Comparison of ENCODE assay signal across 18 cellular contexts in genomic region chr17:79707441-79707850, GRCh38. TPM values are rescaled to one million over a fixed set of nuclear protein-coding genes. Genes with fewer than 3 reads are reported as not detected.
A peak's percentile ranks its signal among the peaks of the same experiment; 100 is the strongest.
DNase-seq lines count a peak whose midpoint lies in the region; TF ChIP-seq lines count a peak whose summit lies in the region.
"Had no signal": no experiment of that assay in that cellular context is flagged by ENCODE, and none has a peak within 500 bp of the region (broad histone marks: within the 10 kb centered on the region; RNA-seq: fewer than 3 reads in every experiment).

No MANE protein-coding gene starts in this region.

- TF ChIP-seq CTCF in H9 (conservative IDR thresholded peaks at IDR 0.05) (no peak), WERI-Rb-1 (IDR thresholded peaks at IDR 0.05; ENCODE audit: low read depth, low read length) (no peak), spleen (IDR thresholded peaks at IDR 0.05 in 8 of 11, conservative IDR thresholded peaks at IDR 0.05 in 3 of 11) (no peak)

- H2BK12ac ChIP-seq in H9 (ENCODE audit: insufficient read length, low read depth, low read length): no peak overlapping the region

- intact Hi-C loops in spleen (cut with DNase I; ENCODE audit: low total_unique reads): no loop called here

- no peak overlapping the region for H3K4ac ChIP-seq in H9 (ENCODE audit: low read depth, low read length)

- H4K91ac ChIP-seq in H9 (ENCODE audit: insufficient read length, low read depth, low read length): no peak overlapping the region

- H3K4me3 Mint-ChIP-seq in H9: no peak overlapping the region
- H3K4me3 Mint-ChIP-seq: CD14-positive monocyte had no signal

- peaks cover 3% of the 10 kb centered on the region for H3K23me2 ChIP-seq in H9 (ENCODE audit: insufficient read length, low read depth, low read length, poor library complexity, severe bottlenecking)

- no peak overlapping the region for H3K14ac ChIP-seq in H9 (ENCODE audit: insufficient read depth, low read length)

- DNase-seq in H9 (peak; percentile 59), WERI-Rb-1 (no peak), spleen (peak; percentile 62), COR-L47 (lab: John Stamatoyannopoulos, UW) (no peak), DMS79 (lab: John Stamatoyannopoulos, UW) (no peak)
- no peak for DNase-seq in activated CD4-positive, alpha-beta T cell treated with anti-CD3 and anti-CD28 coated beads, Interleukin-2, amount 50 U/mL, for 4 hours
- DNase-seq: AML-193; GDM1; KG1; NCI-H1105 treated with DMSO at 0.1 percent for 48 hours; NCI-H510A; NCI-H748 treated with DMSO at 0.1 percent for 48 hours; NK-92 treated with Interleukin-12 subunit alpha and Interleukin-12 subunit beta, amount 100 ng/mL, for 24 hours; RPMI8226; SHP77 treated with DMSO at 0.1 percent for 48 hours had no signal

- H3K18ac ChIP-seq in H9 (ENCODE audit: insufficient read length, low read depth, low read length): no peak overlapping the region

- H3K9me3 Mint-ChIP-seq in H9: no peaks in the 10 kb centered on the region

- WGBS in H9 (ENCODE audit: extremely low coverage, insufficient read length, low lambda C conversion rate): no CpG with 5 or more reads among the region's 11 CpGs
- WGBS in spleen, 5 donors: 79 to 90% (median 87%) methylated on average over 11 of the region's 11 CpGs; no CpG with 5 or more reads in 1 of the 5 donors

- H3K56ac ChIP-seq in H9 (ENCODE audit: insufficient read length, low read depth, low read length): no peak overlapping the region

- no peaks in the 10 kb centered on the region for H3K36me3 Mint-ChIP-seq in H9 (ENCODE audit: insufficient read depth in 1 of 3, low read depth in 3 of 3)
- H3K36me3 Mint-ChIP-seq: CD14-positive monocyte had no signal

- H3K36me3 ChIP-seq in WERI-Rb-1: peaks cover 2% of the 10 kb centered on the region; the same call in 1 of the 2 replicates
- H3K36me3 ChIP-seq in muscle layer of colon (ENCODE audit: insufficient read depth, low read length): no peaks in the 10 kb centered on the region
- H3K36me3 ChIP-seq in spleen: no peaks in the 10 kb centered on the region

- H3K23ac ChIP-seq in H9 (ENCODE audit: insufficient read length, low read depth, low read length): no peak overlapping the region

- H3K27ac ChIP-seq in H9 (ENCODE audit: insufficient read length, low read depth, low read length) (no peak overlapping the region), WERI-Rb-1 (peak overlapping the region; percentile 97), muscle layer of colon (ENCODE audit: low read depth, low read length) (peak overlapping the region; percentile 52), spleen (no peak overlapping the region)

- no peak overlapping the region for H2BK20ac ChIP-seq in H9 (ENCODE audit: low read depth, low read length, poor library complexity, severe bottlenecking)

- no peak overlapping the region for H2BK15ac ChIP-seq in H9 (ENCODE audit: low read depth, low read length)

- no peaks in the 10 kb centered on the region for H3K9me3 ChIP-seq in H9 (ENCODE audit: control insufficient read depth, low read depth, low read length)
- no peaks in the 10 kb centered on the region for H3K9me3 ChIP-seq in WERI-Rb-1 (ENCODE audit: severe bottlenecking)
- H3K9me3 ChIP-seq in muscle layer of colon (ENCODE audit: low read length): no peaks in the 10 kb centered on the region
- no peaks in the 10 kb centered on the region for H3K9me3 ChIP-seq in spleen

- no peaks in the 10 kb centered on the region for H3K27me3 ChIP-seq in H9 (ENCODE audit: insufficient read depth, low read length)
- no peaks in the 10 kb centered on the region for H3K27me3 ChIP-seq in WERI-Rb-1 (ENCODE audit: insufficient read depth, low read depth, severe bottlenecking)
- no peaks in the 10 kb centered on the region for H3K27me3 ChIP-seq in muscle layer of colon (ENCODE audit: control insufficient read depth in 1 of 2, insufficient read depth in 2 of 2, low read length in 2 of 2)
- peaks cover 0 to 76% (median 7%) of the 10 kb centered on the region in 7 donors for H3K27me3 ChIP-seq in spleen (replicated peaks in 1 of 7)

- H2BK120ac ChIP-seq in H9 (ENCODE audit: low read depth, low read length, poor library complexity, severe bottlenecking): no peak overlapping the region

- H3K79me2 ChIP-seq in H9 (ENCODE audit: insufficient read depth, low read length): no peaks in the 10 kb centered on the region

- H3K9ac ChIP-seq in H9 (ENCODE audit: extremely low read depth, insufficient read length, low read length): no peak overlapping the region
- H3K9ac ChIP-seq in muscle layer of colon (ENCODE audit: low read length): no peak overlapping the region

- H3K27ac Mint-ChIP-seq in H9: no peak overlapping the region
- H3K27ac Mint-ChIP-seq: CD14-positive monocyte had no signal

- no peak overlapping the region for H4K5ac ChIP-seq in H9 (ENCODE audit: insufficient read length, low read depth, low read length)

- no peak overlapping the region for H3K4me2 ChIP-seq in H9 (ENCODE audit: insufficient read depth, insufficient read length, low read length)

- H4K20me1 ChIP-seq in H9 (ENCODE audit: control insufficient read depth, insufficient read depth, insufficient read length): no peaks in the 10 kb centered on the region

- no peak for TF ChIP-seq POLR2A in spleen (IDR thresholded peaks at IDR 0.05)

- H2AFZ ChIP-seq in H9 (ENCODE audit: low read length): no peak overlapping the region

- peaks cover 2% of the 10 kb centered on the region; the same call in 1 of the 2 replicates for H3K27me3 Mint-ChIP-seq in H9 (ENCODE audit: low read depth)

- no peak overlapping the region for H2BK5ac ChIP-seq in H9 (ENCODE audit: insufficient read length, low read length)

- H3K4me3 ChIP-seq in WERI-Rb-1 (ENCODE audit: low read depth, low read length): peak overlapping the region; percentile 42
- no peak overlapping the region for H3K4me3 ChIP-seq in muscle layer of colon (ENCODE audit: low read depth in 1 of 2, low read length in 2 of 2)
- H3K4me3 ChIP-seq in spleen: no peak overlapping the region

- H3T11ph ChIP-seq in H9 (ENCODE audit: low read length): no peak overlapping the region

- H2AK5ac ChIP-seq in H9 (ENCODE audit: insufficient read length, low read length): no peak overlapping the region

- H4K8ac ChIP-seq in H9 (replicated peaks; ENCODE audit: insufficient read length, low read depth, low read length): no peak overlapping the region

- no peaks in the 10 kb centered on the region for H3K79me1 ChIP-seq in H9 (ENCODE audit: insufficient read depth, low read depth, low read length, poor library complexity, severe bottlenecking)

- H3K4me1 Mint-ChIP-seq in H9: peaks cover 10 to 15% of the 10 kb centered on the region in 2 experiments; a peak in 3 of 4 replicates

- no peaks in the 10 kb centered on the region for H3K4me1 ChIP-seq in H9 (ENCODE audit: insufficient read depth, low read length)
- H3K4me1 ChIP-seq in muscle layer of colon (ENCODE audit: insufficient read depth, low read length): peaks cover 7% of the 10 kb centered on the region
- H3K4me1 ChIP-seq in spleen: peaks cover 0 to 9% (median 6%) of the 10 kb centered on the region in 6 donors

RNA-seq across cellular contexts. Expression of gene ENPP7, which starts 23.3 kb away (rescaled TPM):
- not detected in 2 replicates for total RNA-seq in H9 (2021)
- under 1 TPM in 4 of 7 donors, not detected in 3; 0.34 to 0.85 (median 0.50) TPM for total RNA-seq in spleen
- under 1 TPM in 1 of 3 donors, not detected in 2; 0.64 TPM for polyA plus RNA-seq in spleen
- total RNA-seq: Daoy had no signal
- polyA plus RNA-seq: CD14-positive monocyte had no signal

Comparison
In these comparisons a context has a peak if more than half of its experiments do, and no peak if none do; other contexts are left out.
1. DNase-seq: peak in H9 (single experiment) and spleen (single experiment); none in WERI-Rb-1 (single experiment), COR-L47 (single experiment), DMS79 (single experiment) and activated CD4-positive, alpha-beta T cell treated with anti-CD3 and anti-CD28 coated beads, Interleukin-2, amount 50 U/mL, for 4 hours (0 of 2).
2. H3K27ac ChIP-seq: peak in WERI-Rb-1 (single experiment) and muscle layer of colon (single experiment); none in H9 (single experiment) and spleen (0 of 8).